Comparison of ENCODE assay signal across 6 cellular contexts in genomic region chr9:128132139-128132538, GRCh38. TPM values are rescaled to one million over a fixed set of nuclear protein-coding genes. Genes with fewer than 3 reads are reported as not detected.
"Had no signal": no experiment of that assay in that cellular context is flagged by ENCODE, and none has a peak within 500 bp of the region (broad histone marks: within the 10 kb centered on the region; RNA-seq: fewer than 3 reads in every experiment).

No MANE protein-coding gene starts in this region.

RNA-seq across cellular contexts. Expression of gene LCN2, which starts 17.1 kb away (rescaled TPM):
- total RNA-seq: activated CD8-positive, alpha-beta memory T cell treated with anti-CD3 and anti-CD28 coated beads for 36 hours; activated naive CD8-positive, alpha-beta T cell treated with anti-CD3 and anti-CD28 coated beads for 36 hours; activated T-helper 1 cell treated with anti-CD3 and anti-CD28 coated beads, Interleukin-12 subunit alpha, Interleukin-12 subunit beta, Interleukin-2, Interleukin-4 antibody, amounts not matched to agents 30 ng/mL and 10 ng/mL and 1 ng/mL, durations not matched to agents 14 hours and 24 hours and 36 hours; fibroblast of villous mesenchyme; glomerular endothelial cell; T-cell had no signal
